Comparison of ENCODE assay signal across 11 cellular contexts in genomic region chr1:106620521-106620954, GRCh38.
DNase-seq lines count a peak whose midpoint lies in the region; ATAC-seq and TF ChIP-seq lines count a peak whose summit lies in the region.
"Had no signal": no experiment of that assay in that cellular context is flagged by ENCODE, and none has a peak within 500 bp of the region (broad histone marks: within the 10 kb centered on the region; RNA-seq: fewer than 3 reads in every experiment).

No MANE protein-coding gene starts in this region.

- no peak for TF ChIP-seq CTCF in foreskin fibroblast (IDR thresholded peaks at IDR 0.05; ENCODE audit: low read depth, low read length)

- H3K4me3 ChIP-seq in foreskin fibroblast (ENCODE audit: low read depth in 1 of 2, low read length in 2 of 2), result no peak overlapping the region

- DNase-seq in 8988T, result peak; percentile 25
- DNase-seq in HS-5 (ENCODE audit: low read depth), result peak; percentile 70
- peak; percentile 36 for DNase-seq in amniotic stem cell (lab: John Stamatoyannopoulos, UW)
- DNase-seq in foreskin fibroblast, result peak; percentile 52 to 82
- DNase-seq in NCI-H187 treated with DMSO at 0.1 percent for 48 hours (lab: John Stamatoyannopoulos, UW), result no peak
- no peak for DNase-seq in HEK293T (ENCODE audit: extremely low spot score)
- no peak for DNase-seq in NCI-H2227 (lab: John Stamatoyannopoulos, UW; ENCODE audit: unreplicated experiment)
- DNase-seq: activated CD4-positive, alpha-beta T cell treated with anti-CD3 and anti-CD28 coated beads, Interleukin-2, amount 10 ng/mL, durations not matched to agents 7 days and 5 days; KG1; mesenchymal stem cell had no signal

- POLR2A ChIA-PET in HEK293T (lab: Yijun Ruan, JAX), result no interaction called here

- CTCF ChIA-PET in HEK293T (lab: Yijun Ruan, JAX), result no interaction called here

- no peak for ATAC-seq in HG03045 (IDR thresholded peaks at IDR 0.05; ENCODE audit: unreplicated experiment)

TF ChIP-seq in HEK293T, 16 proteins besides CTCF, POLR2A, EP300 and RAD21:
- TF ChIP-seq NFRKB (IDR thresholded peaks at IDR 0.05) (no peak), FOXK2 (IDR thresholded peaks at IDR 0.05) (no peak), ARNT (IDR thresholded peaks at IDR 0.05) (no peak), TARDBP (IDR thresholded peaks at IDR 0.05) (no peak), FOXA1 (IDR thresholded peaks at IDR 0.05) (no peak), SP1 (IDR thresholded peaks at IDR 0.05) (no peak), CTBP1 (IDR thresholded peaks at IDR 0.05; ENCODE audit: borderline replicate concordance) (no peak), HDGF (IDR thresholded peaks at IDR 0.05; ENCODE audit: borderline replicate concordance) (no peak), L3MBTL2 (conservative IDR thresholded peaks at IDR 0.05) (no peak), BHLHE40 (IDR thresholded peaks at IDR 0.05; ENCODE audit: borderline replicate concordance) (no peak), FOXM1 (IDR thresholded peaks at IDR 0.05; ENCODE audit: borderline replicate concordance) (no peak), SUZ12 (IDR thresholded peaks at IDR 0.05) (no peak), ELF4 (IDR thresholded peaks at IDR 0.05) (no peak), ZNF384 (IDR thresholded peaks at IDR 0.05) (no peak), LEF1 (IDR thresholded peaks at IDR 0.05; ENCODE audit: borderline replicate concordance) (no peak), PKNOX1 (IDR thresholded peaks at IDR 0.05) (no peak)

Comparison
In these comparisons a context has a peak if more than half of its experiments do, and no peak if none do; other contexts are left out.
1. DNase-seq: peak in 8988T (single experiment), HS-5 (single experiment), amniotic stem cell (single experiment) and foreskin fibroblast (2 of 2); none in NCI-H187 treated with DMSO at 0.1 percent for 48 hours (single experiment), HEK293T (single experiment) and NCI-H2227 (single experiment).